Comparison of ENCODE assay signal across 8 cellular contexts in the genomic region with DNA sequence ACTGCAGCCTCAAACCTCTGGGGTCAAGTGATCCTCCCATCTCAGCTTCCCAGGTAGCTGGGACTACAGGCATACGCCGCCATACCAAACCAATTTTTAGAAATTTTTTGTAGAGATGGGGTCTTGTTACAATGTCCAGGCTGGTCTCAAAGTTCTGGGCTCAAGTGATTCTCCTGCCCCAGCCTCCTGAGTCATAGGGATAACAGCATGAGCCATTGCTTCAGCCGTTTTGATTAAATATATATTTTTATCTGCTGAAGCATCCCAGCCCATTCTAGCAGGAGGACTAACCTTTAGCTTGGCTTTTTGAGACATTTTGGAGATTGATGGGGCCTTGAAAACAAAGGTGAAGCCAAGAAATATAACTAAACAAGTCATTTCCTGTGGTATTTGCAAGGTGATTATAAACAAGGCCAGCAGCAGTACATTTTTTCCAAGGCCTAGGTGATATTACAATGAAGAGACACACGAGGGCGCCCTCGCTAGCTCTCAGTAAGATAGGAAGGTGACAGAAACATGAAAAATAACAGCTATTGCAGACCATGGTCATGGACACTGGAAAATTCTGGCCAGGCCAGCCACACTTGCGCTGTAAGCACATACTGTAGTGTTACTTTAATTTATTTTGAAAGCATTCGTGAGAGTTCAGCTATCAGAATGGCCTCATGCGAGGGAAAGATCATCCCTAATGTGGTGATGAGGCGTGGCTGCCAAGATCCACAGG.
A peak's percentile ranks its signal among the peaks of the same experiment; 100 is the strongest.
DNase-seq lines count a peak whose midpoint lies in the region; ATAC-seq and TF ChIP-seq lines count a peak whose summit lies in the region.

No MANE protein-coding gene starts in this region.

- H3K27me3 ChIP-seq in gastroesophageal sphincter: no peaks in the 10 kb centered on the region
- H3K27me3 ChIP-seq in uterus: no peaks in the 10 kb centered on the region

- H3K27me3 Mint-ChIP-seq in progenitor cell of endocrine pancreas: no peaks in the 10 kb centered on the region

- H3K4me1 ChIP-seq in gastroesophageal sphincter: peaks cover 0 to 23% (median 0%) of the 10 kb centered on the region in 3 donors
- H3K4me1 ChIP-seq in uterus: no peaks in the 10 kb centered on the region

- TF ChIP-seq CTCF in GM12874 (IDR thresholded peaks at IDR 0.05; ENCODE audit: insufficient read depth, low read depth, low read length) (peak; percentile 67), gastroesophageal sphincter (IDR thresholded peaks at IDR 0.05) (peak; percentile 64 to 82 (median 78)), progenitor cell of endocrine pancreas (IDR thresholded peaks at IDR 0.05; ENCODE audit: unreplicated experiment) (peak; percentile 72), uterus (IDR thresholded peaks at IDR 0.05) (peak; percentile 60 to 79 (median 65))

- no peak overlapping the region for H3K4me3 Mint-ChIP-seq in progenitor cell of endocrine pancreas (ENCODE audit: low read depth)

- DNase-seq in M059J (ENCODE audit: low read depth) (peak; percentile 73), SHP77 (lab: John Stamatoyannopoulos, UW) (peak; percentile 40 to 55), progenitor cell of endocrine pancreas (ENCODE audit: low spot score, unreplicated experiment) (no peak), uterus (peak; percentile 46 to 48)
- peak; percentile 44 for DNase-seq in activated T-helper 9 cell treated with anti-CD3 and anti-CD28 coated beads, Interleukin-2, amount 50 U/mL, for 16 hours (ENCODE audit: low read depth)

- no peak overlapping the region for H3K27ac Mint-ChIP-seq in progenitor cell of endocrine pancreas

- 64 to 72% methylated on average over 8 to 9 of the region's 10 CpGs for whole genome bisulfite sequencing in gastroesophageal sphincter (ENCODE audit: low coverage in 1 of 2), 2 donors

- peak; percentile 38 for ATAC-seq in gastroesophageal sphincter
- ATAC-seq in GM19452 (IDR thresholded peaks at IDR 0.05; ENCODE audit: unreplicated experiment): no peak

- H3K27ac ChIP-seq in gastroesophageal sphincter (peak overlapping the region in 2 of 4 donors; percentile 39 to 42), uterus (peak overlapping the region in 1 of 2 donors; percentile 56)

- no peaks in the 10 kb centered on the region for H3K9me3 ChIP-seq in gastroesophageal sphincter
- H3K9me3 ChIP-seq in uterus: no peaks in the 10 kb centered on the region

- TF ChIP-seq POLR2A in gastroesophageal sphincter (IDR thresholded peaks at IDR 0.05): no peak
- no peak for TF ChIP-seq POLR2A in uterus (IDR thresholded peaks at IDR 0.05)

- H3K4me3 ChIP-seq in gastroesophageal sphincter (no peak overlapping the region), uterus (no peak overlapping the region)

- no peak for TF ChIP-seq EP300 in gastroesophageal sphincter (IDR thresholded peaks at IDR 0.05)

- H3K4me1 Mint-ChIP-seq in progenitor cell of endocrine pancreas (ENCODE audit: low read depth): peaks cover 6% of the 10 kb centered on the region

- intact Hi-C loops in uterus (cut with DNase I; ENCODE audit: low total_unique reads): loop anchor here (5.0 to 10.0 kb wide), 2 partner anchors 105 to 112 kb away; a partner anchor contains a TSS

- peaks cover 22% of the 10 kb centered on the region for H3K36me3 Mint-ChIP-seq in progenitor cell of endocrine pancreas (ENCODE audit: insufficient read depth)

- H3K9me3 Mint-ChIP-seq in progenitor cell of endocrine pancreas (ENCODE audit: low read depth): no peaks in the 10 kb centered on the region

- H3K36me3 ChIP-seq in gastroesophageal sphincter (peaks cover 0 to 89% of the 10 kb centered on the region in 2 donors), uterus (no peaks in the 10 kb centered on the region)
